16 cellular contexts compared by ENCODE assay signal in the genomic region with DNA sequence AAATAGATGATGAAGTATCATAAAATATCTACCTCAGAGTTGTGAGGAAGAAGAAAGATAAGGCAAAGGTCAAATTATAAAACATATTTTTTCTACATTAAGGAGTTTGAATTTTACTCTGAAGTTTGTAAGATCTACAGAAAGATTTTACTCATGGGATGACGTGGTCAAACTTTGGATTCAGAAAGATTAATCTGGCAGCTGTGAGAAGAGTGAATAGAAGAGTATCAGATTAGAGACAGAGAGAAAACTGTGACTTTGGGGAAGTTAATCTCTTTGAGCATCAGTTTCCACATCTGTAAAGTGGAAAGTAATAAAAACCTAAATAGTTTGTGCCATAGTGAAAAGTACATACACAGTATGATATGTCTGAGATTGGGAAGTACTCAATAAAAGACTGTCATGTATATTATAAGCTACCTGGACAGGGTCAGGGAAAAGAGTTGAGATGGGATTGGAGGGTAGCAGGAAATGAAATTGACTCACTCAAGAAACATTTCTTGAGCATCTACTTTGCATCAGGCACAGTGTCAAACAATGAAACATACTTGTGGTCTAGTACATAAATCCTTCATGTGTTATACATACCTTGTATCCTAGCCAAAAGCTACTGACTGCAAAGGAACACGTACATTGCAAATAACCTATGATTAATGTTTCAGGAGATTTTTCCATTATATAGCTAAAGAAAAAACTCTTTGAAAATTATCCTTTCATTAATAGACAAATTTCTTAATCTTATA.
DNase-seq lines count a peak whose midpoint lies in the region; ATAC-seq and TF ChIP-seq lines count a peak whose summit lies in the region.
"Had no signal": no experiment of that assay in that cellular context is flagged by ENCODE, and none has a peak within 500 bp of the region (broad histone marks: within the 10 kb centered on the region; RNA-seq: fewer than 3 reads in every experiment).

No MANE protein-coding gene starts in this region.

- peak; percentile 55 for DNase-seq in AG04450 (ENCODE audit: low read depth, low spot score)
- peak; percentile 26 for DNase-seq in HFF-Myc (ENCODE audit: extremely low read depth, low read depth)
- DNase-seq in activated T-helper 2 cell treated with anti-CD3 and anti-CD28 coated beads, Interferon-gamma antibody, Interleukin-2, Interleukin-4, amounts not matched to agents 10 μg/mL and 5 μg/mL and 100 μg/mL, durations not matched to agents 14 hours and 24 hours and 36 hours (ENCODE audit: low spot score), result no peak
- DNase-seq in fibroblast of the conjunctiva (ENCODE audit: low read depth), result peak; percentile 54
- DNase-seq in HK-2 (ENCODE audit: unreplicated experiment), result no peak
- no peak for DNase-seq in amygdala (lab: John Stamatoyannopoulos, UW)
- DNase-seq in natural killer cell, result no peak
- DNase-seq in NCI-H2029 (lab: John Stamatoyannopoulos, UW), result no peak
- DNase-seq: activated CD4-positive, alpha-beta T cell treated with anti-CD3 and anti-CD28 coated beads for 4 hours; cortex of kidney; H9; NCI-H2029 treated with DMSO at 0.1 percent for 48 hours; NCI-H748 treated with DMSO at 0.1 percent for 48 hours; Right ventricle myocardium superior had no signal

- H3K4me3 Mint-ChIP-seq in activated T-helper 2 cell treated with anti-CD3 and anti-CD28 coated beads, Interferon-gamma antibody, Interleukin-2, Interleukin-4, amounts not matched to agents 10 μg/mL and 5 μg/mL and 100 μg/mL, durations not matched to agents 14 hours and 24 hours and 36 hours (ENCODE audit: low read depth), result no peak overlapping the region
- no peak overlapping the region for H3K4me3 Mint-ChIP-seq in natural killer cell
- H3K4me3 Mint-ChIP-seq: H9, mesothelial cell of epicardium had no signal

- peaks cover 30% of the 10 kb centered on the region for H3K9me3 Mint-ChIP-seq in activated T-helper 2 cell treated with anti-CD3 and anti-CD28 coated beads, Interferon-gamma antibody, Interleukin-2, Interleukin-4, amounts not matched to agents 10 μg/mL and 5 μg/mL and 100 μg/mL, durations not matched to agents 14 hours and 24 hours and 36 hours
- H3K9me3 Mint-ChIP-seq in natural killer cell, result peaks cover 4 to 5% of the 10 kb centered on the region in 2 donors

- peaks cover 17% of the 10 kb centered on the region for H3K36me3 Mint-ChIP-seq in activated T-helper 2 cell treated with anti-CD3 and anti-CD28 coated beads, Interferon-gamma antibody, Interleukin-2, Interleukin-4, amounts not matched to agents 10 μg/mL and 5 μg/mL and 100 μg/mL, durations not matched to agents 14 hours and 24 hours and 36 hours (ENCODE audit: low read depth)
- H3K36me3 Mint-ChIP-seq in natural killer cell, result peaks cover 7% of the 10 kb centered on the region
- H3K36me3 Mint-ChIP-seq: mesothelial cell of epicardium had no signal

- CTCF ChIA-PET in AG04450 (lab: Charles Lee), result no interaction called here

- no peak overlapping the region for H3K27ac ChIP-seq in AG04450 (ENCODE audit: low read depth, low read length)
- H3K27ac ChIP-seq: HL-60 had no signal

- H3K27me3 ChIP-seq in AG04450 (ENCODE audit: control insufficient read depth, insufficient read depth, low read length), result no peaks in the 10 kb centered on the region

- intact Hi-C loops in activated T-helper 2 cell treated with anti-CD3 and anti-CD28 coated beads, Interferon-gamma antibody, Interleukin-2, Interleukin-4, amounts not matched to agents 10 μg/mL and 5 μg/mL and 100 μg/mL, durations not matched to agents 14 hours and 24 hours and 36 hours (cut with micrococcal nuclease), result loop anchor here (2.0 kb wide), 1 partner anchor 15 kb away; no protein-coding TSS in a partner anchor
- intact Hi-C loops in natural killer cell (cut with micrococcal nuclease), result no loop called here

- H3K27ac Mint-ChIP-seq in activated T-helper 2 cell treated with anti-CD3 and anti-CD28 coated beads, Interferon-gamma antibody, Interleukin-2, Interleukin-4, amounts not matched to agents 10 μg/mL and 5 μg/mL and 100 μg/mL, durations not matched to agents 14 hours and 24 hours and 36 hours, result peak overlapping the region; percentile 4
- no peak overlapping the region for H3K27ac Mint-ChIP-seq in natural killer cell
- H3K27ac Mint-ChIP-seq: H9, mesothelial cell of epicardium had no signal

- H3K27me3 Mint-ChIP-seq in activated T-helper 2 cell treated with anti-CD3 and anti-CD28 coated beads, Interferon-gamma antibody, Interleukin-2, Interleukin-4, amounts not matched to agents 10 μg/mL and 5 μg/mL and 100 μg/mL, durations not matched to agents 14 hours and 24 hours and 36 hours (ENCODE audit: low read depth), result no peaks in the 10 kb centered on the region
- peaks cover 4 to 7% of the 10 kb centered on the region in 2 donors for H3K27me3 Mint-ChIP-seq in natural killer cell (ENCODE audit: low read depth in 2 of 2)

- POLR2A ChIA-PET in AG04450 (lab: Yijun Ruan, JAX), result interaction anchor here (1.1 kb wide), 2 partner anchors 14 to 61 kb away, joined by 3 to 5 read pairs; no protein-coding TSS in a partner anchor

- H3K4me3 ChIP-seq in AG04450 (ENCODE audit: low read depth, low read length) (no peak overlapping the region), HFF-Myc (replicated peaks; ENCODE audit: low read depth, low read length) (no peak overlapping the region)

- no peak for ATAC-seq in natural killer cell

- TF ChIP-seq CTCF in AG04450 (IDR thresholded peaks at IDR 0.05; ENCODE audit: low read depth, low read length) (no peak), HFF-Myc (IDR thresholded peaks at IDR 0.05; ENCODE audit: low read depth, low read length, missing control alignments) (no peak), natural killer cell (IDR thresholded peaks at IDR 0.05) (no peak)

- peaks cover 26% of the 10 kb centered on the region for H3K4me1 Mint-ChIP-seq in activated T-helper 2 cell treated with anti-CD3 and anti-CD28 coated beads, Interferon-gamma antibody, Interleukin-2, Interleukin-4, amounts not matched to agents 10 μg/mL and 5 μg/mL and 100 μg/mL, durations not matched to agents 14 hours and 24 hours and 36 hours (ENCODE audit: low read depth)
- peaks cover 0 to 5% of the 10 kb centered on the region in 2 donors for H3K4me1 Mint-ChIP-seq in natural killer cell
- H3K4me1 Mint-ChIP-seq: mesothelial cell of epicardium had no signal

- no peaks in the 10 kb centered on the region for H3K9me3 ChIP-seq in AG04450 (ENCODE audit: control insufficient read depth, insufficient read depth, low read length)

Comparison
In these comparisons a context has a peak if more than half of its experiments do, and no peak if none do; other contexts are left out.
1. DNase-seq: peak in AG04450 (single experiment), HFF-Myc (single experiment) and fibroblast of the conjunctiva (single experiment); none in activated T-helper 2 cell treated with anti-CD3 and anti-CD28 coated beads, Interferon-gamma antibody, Interleukin-2, Interleukin-4, amounts not matched to agents 10 μg/mL and 5 μg/mL and 100 μg/mL, durations not matched to agents 14 hours and 24 hours and 36 hours (single experiment), HK-2 (single experiment), amygdala (0 of 56), natural killer cell (single experiment) and NCI-H2029 (single experiment).